1 cellular context compared by ENCODE assay signal in the genomic region with DNA sequence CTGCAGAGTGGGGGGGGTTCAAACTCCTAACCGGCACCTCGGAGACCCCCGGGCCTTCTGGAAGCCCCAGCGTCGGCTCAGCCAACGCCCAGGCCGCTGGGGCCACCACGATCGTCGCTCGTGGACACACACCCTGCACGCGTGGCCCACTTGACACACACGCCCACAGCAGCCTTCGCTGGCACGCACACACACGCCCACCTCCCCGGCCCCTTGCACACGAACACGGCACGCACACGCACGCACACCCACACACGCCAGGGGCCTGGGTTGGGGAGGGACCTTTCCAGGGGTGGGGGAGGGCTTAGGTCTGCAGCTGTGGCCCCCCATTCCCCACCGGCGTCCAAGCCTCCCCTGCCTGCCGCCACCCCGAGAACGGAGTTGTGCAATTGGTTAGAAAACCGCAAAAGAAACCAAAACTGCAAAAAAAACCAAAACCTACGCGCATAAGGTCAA.
TF ChIP-seq lines count a peak whose summit lies in the region.

No MANE protein-coding gene starts in this region.

TF ChIP-seq in HepG2, 621 proteins besides CTCF, POLR2A, EP300 and RAD21:
- TF ChIP-seq, protein P1, sequence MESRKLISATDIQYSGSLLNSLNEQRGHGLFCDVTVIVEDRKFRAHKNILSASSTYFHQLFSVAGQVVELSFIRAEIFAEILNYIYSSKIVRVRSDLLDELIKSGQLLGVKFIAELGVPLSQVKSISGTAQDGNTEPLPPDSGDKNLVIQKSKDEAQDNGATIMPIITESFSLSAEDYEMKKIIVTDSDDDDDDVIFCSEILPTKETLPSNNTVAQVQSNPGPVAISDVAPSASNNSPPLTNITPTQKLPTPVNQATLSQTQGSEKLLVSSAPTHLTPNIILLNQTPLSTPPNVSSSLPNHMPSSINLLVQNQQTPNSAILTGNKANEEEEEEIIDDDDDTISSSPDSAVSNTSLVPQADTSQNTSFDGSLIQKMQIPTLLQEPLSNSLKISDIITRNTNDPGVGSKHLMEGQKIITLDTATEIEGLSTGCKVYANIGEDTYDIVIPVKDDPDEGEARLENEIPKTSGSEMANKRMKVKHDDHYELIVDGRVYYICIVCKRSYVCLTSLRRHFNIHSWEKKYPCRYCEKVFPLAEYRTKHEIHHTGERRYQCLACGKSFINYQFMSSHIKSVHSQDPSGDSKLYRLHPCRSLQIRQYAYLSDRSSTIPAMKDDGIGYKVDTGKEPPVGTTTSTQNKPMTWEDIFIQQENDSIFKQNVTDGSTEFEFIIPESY (CRISPR knock-in tag; IDR thresholded peaks at IDR 0.05): peak; percentile 77
- TF ChIP-seq, protein P2, sequence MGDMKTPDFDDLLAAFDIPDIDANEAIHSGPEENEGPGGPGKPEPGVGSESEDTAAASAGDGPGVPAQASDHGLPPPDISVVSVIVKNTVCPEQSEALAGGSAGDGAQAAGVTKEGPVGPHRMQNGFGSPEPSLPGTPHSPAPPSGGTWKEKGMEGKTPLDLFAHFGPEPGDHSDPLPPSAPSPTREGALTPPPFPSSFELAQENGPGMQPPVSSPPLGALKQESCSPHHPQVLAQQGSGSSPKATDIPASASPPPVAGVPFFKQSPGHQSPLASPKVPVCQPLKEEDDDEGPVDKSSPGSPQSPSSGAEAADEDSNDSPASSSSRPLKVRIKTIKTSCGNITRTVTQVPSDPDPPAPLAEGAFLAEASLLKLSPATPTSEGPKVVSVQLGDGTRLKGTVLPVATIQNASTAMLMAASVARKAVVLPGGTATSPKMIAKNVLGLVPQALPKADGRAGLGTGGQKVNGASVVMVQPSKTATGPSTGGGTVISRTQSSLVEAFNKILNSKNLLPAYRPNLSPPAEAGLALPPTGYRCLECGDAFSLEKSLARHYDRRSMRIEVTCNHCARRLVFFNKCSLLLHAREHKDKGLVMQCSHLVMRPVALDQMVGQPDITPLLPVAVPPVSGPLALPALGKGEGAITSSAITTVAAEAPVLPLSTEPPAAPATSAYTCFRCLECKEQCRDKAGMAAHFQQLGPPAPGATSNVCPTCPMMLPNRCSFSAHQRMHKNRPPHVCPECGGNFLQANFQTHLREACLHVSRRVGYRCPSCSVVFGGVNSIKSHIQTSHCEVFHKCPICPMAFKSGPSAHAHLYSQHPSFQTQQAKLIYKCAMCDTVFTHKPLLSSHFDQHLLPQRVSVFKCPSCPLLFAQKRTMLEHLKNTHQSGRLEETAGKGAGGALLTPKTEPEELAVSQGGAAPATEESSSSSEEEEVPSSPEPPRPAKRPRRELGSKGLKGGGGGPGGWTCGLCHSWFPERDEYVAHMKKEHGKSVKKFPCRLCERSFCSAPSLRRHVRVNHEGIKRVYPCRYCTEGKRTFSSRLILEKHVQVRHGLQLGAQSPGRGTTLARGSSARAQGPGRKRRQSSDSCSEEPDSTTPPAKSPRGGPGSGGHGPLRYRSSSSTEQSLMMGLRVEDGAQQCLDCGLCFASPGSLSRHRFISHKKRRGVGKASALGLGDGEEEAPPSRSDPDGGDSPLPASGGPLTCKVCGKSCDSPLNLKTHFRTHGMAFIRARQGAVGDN (CRISPR knock-in tag; IDR thresholded peaks at IDR 0.05): peak; percentile 1; the same call in 1 of the 2 replicates
- TF ChIP-seq, protein P3, sequence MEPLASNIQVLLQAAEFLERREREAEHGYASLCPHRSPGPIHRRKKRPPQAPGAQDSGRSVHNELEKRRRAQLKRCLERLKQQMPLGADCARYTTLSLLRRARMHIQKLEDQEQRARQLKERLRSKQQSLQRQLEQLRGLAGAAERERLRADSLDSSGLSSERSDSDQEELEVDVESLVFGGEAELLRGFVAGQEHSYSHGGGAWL (CRISPR knock-in tag; IDR thresholded peaks at IDR 0.05): no peak
